Comparison of ENCODE assay signal across 1 cellular context in the genomic region with DNA sequence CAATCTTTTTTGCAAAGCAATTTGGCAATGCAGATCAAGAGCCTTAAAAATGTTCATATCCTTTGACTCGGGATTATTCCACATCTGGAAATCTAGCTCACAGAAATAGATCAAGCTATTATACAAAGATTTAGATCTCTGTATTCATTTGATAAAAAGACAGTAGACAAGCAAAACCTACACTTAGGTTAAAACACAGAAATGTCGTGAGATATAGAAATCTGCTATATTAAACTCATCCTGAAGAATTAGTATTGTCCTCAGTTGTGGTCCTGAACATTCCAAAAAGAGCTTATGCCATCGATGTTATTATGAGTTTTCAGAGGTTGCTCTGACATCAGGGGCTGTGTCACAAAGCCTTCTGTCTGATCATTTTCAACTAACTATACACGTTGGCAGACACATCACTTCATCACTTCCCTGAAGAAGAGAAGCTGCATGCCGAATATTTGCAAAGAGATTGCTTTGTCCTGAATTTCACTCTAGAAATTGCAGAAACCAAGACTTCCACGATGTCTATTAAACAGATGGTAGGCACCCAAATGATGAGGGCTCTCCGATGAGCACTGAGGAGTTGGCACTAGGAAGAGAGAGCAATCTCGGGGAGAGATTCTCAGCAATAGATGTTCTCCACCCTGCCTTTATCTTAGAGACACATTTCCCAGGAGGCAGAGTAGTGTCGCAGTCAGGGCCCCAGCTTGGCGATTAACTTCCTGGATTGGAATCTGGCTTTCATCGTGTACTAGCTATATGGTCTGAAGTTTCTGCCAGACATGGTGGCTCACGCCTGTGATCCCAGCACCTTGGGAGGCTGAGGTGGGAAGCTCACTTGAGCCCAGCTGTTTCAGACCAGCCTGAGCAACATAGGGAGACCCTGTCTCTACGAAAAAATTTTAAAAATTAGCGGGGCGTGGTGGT.
TF ChIP-seq lines count a peak whose summit lies in the region.

No MANE protein-coding gene starts in this region.

TF ChIP-seq in HepG2, 621 proteins besides CTCF, POLR2A, EP300 and RAD21:
- TF ChIP-seq, protein P1, sequence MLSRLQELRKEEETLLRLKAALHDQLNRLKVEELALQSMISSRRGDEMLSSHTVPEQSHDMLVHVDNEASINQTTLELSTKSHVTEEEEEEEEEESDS (CRISPR knock-in tag; IDR thresholded peaks at IDR 0.05; ENCODE audit: borderline replicate concordance), result no peak
- TF ChIP-seq ZNF570 (CRISPR knock-in tag; IDR thresholded peaks at IDR 0.05; ENCODE audit: borderline replicate concordance), result no peak
TF ChIP-seq in HepG2: peak in this region for 0.
